17 cellular contexts compared by ENCODE assay signal in the genomic region with DNA sequence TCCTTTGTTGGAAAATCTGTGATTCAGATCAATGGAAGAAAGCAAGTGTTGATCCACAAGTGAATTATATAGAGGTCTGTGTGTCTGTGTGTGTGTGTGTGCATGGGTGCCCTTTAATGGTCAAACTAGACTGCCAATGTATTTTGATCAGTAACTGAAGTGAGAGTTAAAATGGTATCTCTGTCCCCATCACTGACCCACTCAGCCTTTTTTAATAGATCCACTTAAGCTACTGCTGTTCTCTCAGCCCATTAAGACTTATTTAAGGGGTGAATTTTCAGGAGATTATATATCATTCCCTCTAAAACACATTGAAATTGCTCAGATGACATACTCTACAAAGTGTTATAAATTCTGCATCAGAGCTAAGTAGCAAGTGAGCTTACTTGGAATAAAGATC.
DNase-seq lines count a peak whose midpoint lies in the region; ATAC-seq and TF ChIP-seq lines count a peak whose summit lies in the region.
"Had no signal": no experiment of that assay in that cellular context is flagged by ENCODE, and none has a peak within 500 bp of the region (broad histone marks: within the 10 kb centered on the region; RNA-seq: fewer than 3 reads in every experiment).

No MANE protein-coding gene starts in this region.

- H3K27ac ChIP-seq in breast epithelium = peak overlapping the region; percentile 0 to 58
- H3K27ac ChIP-seq in mammary epithelial cell (ENCODE audit: insufficient read depth, low read depth, low read length) = no peak overlapping the region
- H3K27ac ChIP-seq in PC-3 (ENCODE audit: low read length) = peak overlapping the region; percentile 87

- H3K4me2 ChIP-seq in mammary epithelial cell (ENCODE audit: insufficient read depth, low read depth, low read length) (no peak overlapping the region), PC-3 (ENCODE audit: low read length) (peak overlapping the region; percentile 81)

- CTCF ChIA-PET in mammary epithelial cell (lab: Charles Lee; ENCODE audit: low non-redundant PET) (interaction anchor here (0.6 kb wide), 1 partner anchor 863 kb away, joined by 6 read pairs; no protein-coding TSS in a partner anchor), PC-3 (lab: Charles Lee) (no interaction called here), WTC11 (lab: Charles Lee) (interaction anchor here (0.8 kb wide), 1 partner anchor 268 kb away, joined by 3 read pairs; no protein-coding TSS in a partner anchor)

- no TSS peak for BruUV-seq in mammary epithelial cell (replicated peaks; lab: Mats Ljungman, UMichigan)
- no TSS peak for BruUV-seq in PC-3 (replicated peaks; lab: Mats Ljungman, UMichigan)

- no peaks in the 10 kb centered on the region for H3K9me2 ChIP-seq in PC-3 (replicated peaks; ENCODE audit: low read length)

- DNase-seq in breast epithelium (ENCODE audit: low spot score in 2 of 2) = no peak
- no peak for DNase-seq in mammary epithelial cell
- DNase-seq in PC-3 = peak; percentile 19
- no peak for DNase-seq in WTC11 (ENCODE audit: low spot score)
- DNase-seq in AG08396 (ENCODE audit: low spot score) = no peak
- DNase-seq: ACHN; C1 segment of cervical spinal cord; CD4-positive, alpha-beta T cell; DMS153; DND-41; GDM1; KG1 had no signal

- no peak overlapping the region for H2AFZ ChIP-seq in mammary epithelial cell (ENCODE audit: low read depth, low read length)
- no peak overlapping the region for H2AFZ ChIP-seq in PC-3 (ENCODE audit: low read length)

- H3K79me2 ChIP-seq in mammary epithelial cell (ENCODE audit: insufficient read depth, low read length) (no peaks in the 10 kb centered on the region), PC-3 (ENCODE audit: low read length) (no peaks in the 10 kb centered on the region)

- H3K36me3 Mint-ChIP-seq in WTC11 = no peaks in the 10 kb centered on the region

- no peaks in the 10 kb centered on the region for H3F3A ChIP-seq in PC-3 (ENCODE audit: low read length, unreplicated experiment)

- H3K4me1 ChIP-seq in breast epithelium = no peaks in the 10 kb centered on the region
- H3K4me1 ChIP-seq in mammary epithelial cell (ENCODE audit: insufficient read depth, low read length) = peaks cover 5% of the 10 kb centered on the region
- peaks cover 20% of the 10 kb centered on the region for H3K4me1 ChIP-seq in PC-3 (ENCODE audit: insufficient read depth, low read length)

- no peak overlapping the region for H3K4me3 ChIP-seq in breast epithelium
- H3K4me3 ChIP-seq in mammary epithelial cell (replicated peaks in 1 of 3; ENCODE audit: insufficient read depth in 1 of 3, low read depth in 2 of 3, low read length in 3 of 3) = no peak overlapping the region
- peak overlapping the region; percentile 38; the same call in 1 of the 2 replicates for H3K4me3 ChIP-seq in PC-3 (ENCODE audit: low read length)

- TF ChIP-seq CTCF in breast epithelium (IDR thresholded peaks at IDR 0.05) = no peak
- TF ChIP-seq CTCF in mammary epithelial cell (conservative IDR thresholded peaks at IDR 0.05 in 1 of 2, IDR thresholded peaks at IDR 0.05 in 1 of 2; ENCODE audit: extremely low read depth in 1 of 2, insufficient read depth in 1 of 2, low read depth in 1 of 2, low read length in 2 of 2) = no peak
- TF ChIP-seq CTCF in PC-3 (conservative IDR thresholded peaks at IDR 0.05; ENCODE audit: low read depth, low read length) = no peak
- TF ChIP-seq CTCF in WTC11 (IDR thresholded peaks at IDR 0.05) = no peak

- dilution Hi-C loops in mammary epithelial cell (cut with HindIII; ENCODE audit: low sequenced_read_pairs) = no loop called here

- H3K4me1 Mint-ChIP-seq in WTC11 = peaks cover 50% of the 10 kb centered on the region
- H3K4me1 Mint-ChIP-seq: IgD-negative memory B cell had no signal

- H3K9ac ChIP-seq in mammary epithelial cell (ENCODE audit: insufficient read depth, low read length) (no peak overlapping the region), PC-3 (ENCODE audit: low read length) (no peak overlapping the region; the same call in 1 of the 2 replicates)

- POLR2A ChIA-PET in PC-3 (lab: Charles Lee; ENCODE audit: unreplicated experiment) = interaction anchor here (0.7 kb wide), 2 partner anchors 19 to 703 kb away, joined by 3 to 5 read pairs; no protein-coding TSS in a partner anchor
- POLR2A ChIA-PET in WTC11 (lab: Charles Lee) = no interaction called here

- ATAC-seq in PC-3 = peak; percentile 37
- ATAC-seq in WTC11 = no peak
- ATAC-seq in GM18907 (IDR thresholded peaks at IDR 0.05; ENCODE audit: unreplicated experiment) = no peak
- no peak for ATAC-seq in HG03378 (IDR thresholded peaks at IDR 0.05; ENCODE audit: unreplicated experiment)
- ATAC-seq: HCT116 had no signal

- in situ Hi-C loops in mammary epithelial cell (cut with MboI; ENCODE audit: low sequenced_read_pairs in 2 of 2) = loop anchor here in 1 of 2 donors (25.0 kb wide), 1 partner anchor 260 kb away; no protein-coding TSS in a partner anchor

- H3K27me3 ChIP-seq in breast epithelium = no peaks in the 10 kb centered on the region
- H3K27me3 ChIP-seq in mammary epithelial cell (ENCODE audit: insufficient read depth, low read length) = no peaks in the 10 kb centered on the region
- H3K27me3 ChIP-seq in PC-3 (ENCODE audit: low read length) = no peaks in the 10 kb centered on the region

- H4K20me1 ChIP-seq in mammary epithelial cell (ENCODE audit: insufficient read depth, low read length) (no peaks in the 10 kb centered on the region), PC-3 (ENCODE audit: low read length) (no peaks in the 10 kb centered on the region)

- H3K36me3 ChIP-seq in breast epithelium (no peaks in the 10 kb centered on the region), mammary epithelial cell (ENCODE audit: insufficient read depth, low read length) (no peaks in the 10 kb centered on the region), PC-3 (ENCODE audit: low read depth, low read length) (no peaks in the 10 kb centered on the region)

- H3K27me3 Mint-ChIP-seq in WTC11 (ENCODE audit: low read depth) = no peaks in the 10 kb centered on the region
- H3K27me3 Mint-ChIP-seq: B cell; CD4-positive, alpha-beta T cell; IgD-negative memory B cell had no signal

- H3K9me3 Mint-ChIP-seq in WTC11 = no peaks in the 10 kb centered on the region; the same call in 1 of the 2 replicates
- H3K9me3 Mint-ChIP-seq: CD4-positive, alpha-beta T cell; IgD-negative memory B cell had no signal

- H3K9me3 ChIP-seq in breast epithelium (no peaks in the 10 kb centered on the region), mammary epithelial cell (replicated peaks; ENCODE audit: insufficient read depth, low read length) (no peaks in the 10 kb centered on the region), PC-3 (ENCODE audit: low read length) (no peaks in the 10 kb centered on the region)

- H3K4me3 Mint-ChIP-seq in WTC11 = no peak overlapping the region
- H3K4me3 Mint-ChIP-seq: B cell; CD4-positive, alpha-beta T cell; IgD-negative memory B cell had no signal

- H3K27ac Mint-ChIP-seq in WTC11 = peak overlapping the region; percentile 73; the same call in 1 of the 2 replicates
- H3K27ac Mint-ChIP-seq: B cell; CD4-positive, alpha-beta T cell; IgD-negative memory B cell had no signal

- intact Hi-C loops in breast epithelium (cut with DNase I; ENCODE audit: low total_unique reads) = loop anchor here (10.0 kb wide), 1 partner anchor 1197 kb away; no protein-coding TSS in a partner anchor
- intact Hi-C loops in mammary epithelial cell (cut with micrococcal nuclease) = no loop called here
- intact Hi-C loops in PC-3 (cut with micrococcal nuclease) = loop anchor here (2.0 kb wide), 1 partner anchor 17 kb away; no protein-coding TSS in a partner anchor

- no peak for TF ChIP-seq POLR2A in breast epithelium (IDR thresholded peaks at IDR 0.05)

TF ChIP-seq in WTC11, 78 proteins besides CTCF, POLR2A, EP300 and RAD21 (continues in another document):
- TF ChIP-seq JAZF1 (CRISPR knock-in tag; IDR thresholded peaks at IDR 0.05) (no peak), FOXK1 (CRISPR knock-in tag; IDR thresholded peaks at IDR 0.05) (no peak)
- TF ChIP-seq, protein P1, sequence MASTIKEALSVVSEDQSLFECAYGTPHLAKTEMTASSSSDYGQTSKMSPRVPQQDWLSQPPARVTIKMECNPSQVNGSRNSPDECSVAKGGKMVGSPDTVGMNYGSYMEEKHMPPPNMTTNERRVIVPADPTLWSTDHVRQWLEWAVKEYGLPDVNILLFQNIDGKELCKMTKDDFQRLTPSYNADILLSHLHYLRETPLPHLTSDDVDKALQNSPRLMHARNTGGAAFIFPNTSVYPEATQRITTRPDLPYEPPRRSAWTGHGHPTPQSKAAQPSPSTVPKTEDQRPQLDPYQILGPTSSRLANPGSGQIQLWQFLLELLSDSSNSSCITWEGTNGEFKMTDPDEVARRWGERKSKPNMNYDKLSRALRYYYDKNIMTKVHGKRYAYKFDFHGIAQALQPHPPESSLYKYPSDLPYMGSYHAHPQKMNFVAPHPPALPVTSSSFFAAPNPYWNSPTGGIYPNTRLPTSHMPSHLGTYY (CRISPR knock-in tag; IDR thresholded peaks at IDR 0.05) = no peak
- TF ChIP-seq, protein P2, sequence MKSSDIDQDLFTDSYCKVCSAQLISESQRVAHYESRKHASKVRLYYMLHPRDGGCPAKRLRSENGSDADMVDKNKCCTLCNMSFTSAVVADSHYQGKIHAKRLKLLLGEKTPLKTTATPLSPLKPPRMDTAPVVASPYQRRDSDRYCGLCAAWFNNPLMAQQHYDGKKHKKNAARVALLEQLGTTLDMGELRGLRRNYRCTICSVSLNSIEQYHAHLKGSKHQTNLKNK (CRISPR knock-in tag; IDR thresholded peaks at IDR 0.05) = no peak
- TF ChIP-seq, protein P3, sequence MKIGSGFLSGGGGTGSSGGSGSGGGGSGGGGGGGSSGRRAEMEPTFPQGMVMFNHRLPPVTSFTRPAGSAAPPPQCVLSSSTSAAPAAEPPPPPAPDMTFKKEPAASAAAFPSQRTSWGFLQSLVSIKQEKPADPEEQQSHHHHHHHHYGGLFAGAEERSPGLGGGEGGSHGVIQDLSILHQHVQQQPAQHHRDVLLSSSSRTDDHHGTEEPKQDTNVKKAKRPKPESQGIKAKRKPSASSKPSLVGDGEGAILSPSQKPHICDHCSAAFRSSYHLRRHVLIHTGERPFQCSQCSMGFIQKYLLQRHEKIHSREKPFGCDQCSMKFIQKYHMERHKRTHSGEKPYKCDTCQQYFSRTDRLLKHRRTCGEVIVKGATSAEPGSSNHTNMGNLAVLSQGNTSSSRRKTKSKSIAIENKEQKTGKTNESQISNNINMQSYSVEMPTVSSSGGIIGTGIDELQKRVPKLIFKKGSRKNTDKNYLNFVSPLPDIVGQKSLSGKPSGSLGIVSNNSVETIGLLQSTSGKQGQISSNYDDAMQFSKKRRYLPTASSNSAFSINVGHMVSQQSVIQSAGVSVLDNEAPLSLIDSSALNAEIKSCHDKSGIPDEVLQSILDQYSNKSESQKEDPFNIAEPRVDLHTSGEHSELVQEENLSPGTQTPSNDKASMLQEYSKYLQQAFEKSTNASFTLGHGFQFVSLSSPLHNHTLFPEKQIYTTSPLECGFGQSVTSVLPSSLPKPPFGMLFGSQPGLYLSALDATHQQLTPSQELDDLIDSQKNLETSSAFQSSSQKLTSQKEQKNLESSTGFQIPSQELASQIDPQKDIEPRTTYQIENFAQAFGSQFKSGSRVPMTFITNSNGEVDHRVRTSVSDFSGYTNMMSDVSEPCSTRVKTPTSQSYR (CRISPR knock-in tag; IDR thresholded peaks at IDR 0.05) = no peak
